ENCODE assay signal across 1 cellular context in genomic region chr7:219581-220150, GRCh38.
A peak's percentile ranks its signal among the peaks of the same experiment; 100 is the strongest.
TF ChIP-seq lines count a peak whose summit lies in the region.

No MANE protein-coding gene starts in this region.

TF ChIP-seq in HepG2, 621 proteins besides CTCF, POLR2A, EP300 and RAD21 (continued from another document):
- TF ChIP-seq, protein P1, sequence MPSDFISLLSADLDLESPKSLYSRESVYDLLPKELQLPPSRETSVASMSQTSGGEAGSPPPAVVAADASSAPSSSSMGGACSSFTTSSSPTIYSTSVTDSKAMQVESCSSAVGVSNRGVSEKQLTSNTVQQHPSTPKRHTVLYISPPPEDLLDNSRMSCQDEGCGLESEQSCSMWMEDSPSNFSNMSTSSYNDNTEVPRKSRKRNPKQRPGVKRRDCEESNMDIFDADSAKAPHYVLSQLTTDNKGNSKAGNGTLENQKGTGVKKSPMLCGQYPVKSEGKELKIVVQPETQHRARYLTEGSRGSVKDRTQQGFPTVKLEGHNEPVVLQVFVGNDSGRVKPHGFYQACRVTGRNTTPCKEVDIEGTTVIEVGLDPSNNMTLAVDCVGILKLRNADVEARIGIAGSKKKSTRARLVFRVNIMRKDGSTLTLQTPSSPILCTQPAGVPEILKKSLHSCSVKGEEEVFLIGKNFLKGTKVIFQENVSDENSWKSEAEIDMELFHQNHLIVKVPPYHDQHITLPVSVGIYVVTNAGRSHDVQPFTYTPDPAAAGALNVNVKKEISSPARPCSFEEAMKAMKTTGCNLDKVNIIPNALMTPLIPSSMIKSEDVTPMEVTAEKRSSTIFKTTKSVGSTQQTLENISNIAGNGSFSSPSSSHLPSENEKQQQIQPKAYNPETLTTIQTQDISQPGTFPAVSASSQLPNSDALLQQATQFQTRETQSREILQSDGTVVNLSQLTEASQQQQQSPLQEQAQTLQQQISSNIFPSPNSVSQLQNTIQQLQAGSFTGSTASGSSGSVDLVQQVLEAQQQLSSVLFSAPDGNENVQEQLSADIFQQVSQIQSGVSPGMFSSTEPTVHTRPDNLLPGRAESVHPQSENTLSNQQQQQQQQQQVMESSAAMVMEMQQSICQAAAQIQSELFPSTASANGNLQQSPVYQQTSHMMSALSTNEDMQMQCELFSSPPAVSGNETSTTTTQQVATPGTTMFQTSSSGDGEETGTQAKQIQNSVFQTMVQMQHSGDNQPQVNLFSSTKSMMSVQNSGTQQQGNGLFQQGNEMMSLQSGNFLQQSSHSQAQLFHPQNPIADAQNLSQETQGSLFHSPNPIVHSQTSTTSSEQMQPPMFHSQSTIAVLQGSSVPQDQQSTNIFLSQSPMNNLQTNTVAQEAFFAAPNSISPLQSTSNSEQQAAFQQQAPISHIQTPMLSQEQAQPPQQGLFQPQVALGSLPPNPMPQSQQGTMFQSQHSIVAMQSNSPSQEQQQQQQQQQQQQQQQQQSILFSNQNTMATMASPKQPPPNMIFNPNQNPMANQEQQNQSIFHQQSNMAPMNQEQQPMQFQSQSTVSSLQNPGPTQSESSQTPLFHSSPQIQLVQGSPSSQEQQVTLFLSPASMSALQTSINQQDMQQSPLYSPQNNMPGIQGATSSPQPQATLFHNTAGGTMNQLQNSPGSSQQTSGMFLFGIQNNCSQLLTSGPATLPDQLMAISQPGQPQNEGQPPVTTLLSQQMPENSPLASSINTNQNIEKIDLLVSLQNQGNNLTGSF (CRISPR knock-in tag; IDR thresholded peaks at IDR 0.05) = no peak
- TF ChIP-seq TEAD3 (CRISPR knock-in tag; optimal IDR thresholded peaks at IDR 0.05; ENCODE audit: borderline replicate concordance) (peak; percentile 42), RXRA (CRISPR knock-in tag; IDR thresholded peaks at IDR 0.05) (peak; percentile 21; the same call in 1 of the 2 replicates), IKZF5 (CRISPR knock-in tag; IDR thresholded peaks at IDR 0.05) (peak; percentile 69; the same call in 1 of the 2 replicates), ZNF34 (CRISPR knock-in tag; IDR thresholded peaks at IDR 0.05; ENCODE audit: borderline replicate concordance) (no peak), LCORL (IDR thresholded peaks at IDR 0.05) (no peak), LCORL (CRISPR knock-in tag; IDR thresholded peaks at IDR 0.05) (0 out of 2 replicates have a peak, but pooled peaks have one; percentile 63), ZNF598 (CRISPR knock-in tag; IDR thresholded peaks at IDR 0.05; ENCODE audit: borderline replicate concordance) (0 out of 2 replicates have a peak, but pooled peaks have one; percentile 1), ZKSCAN5 (CRISPR knock-in tag; IDR thresholded peaks at IDR 0.05) (no peak), SOX6 (IDR thresholded peaks at IDR 0.05) (no peak), SOX6 (CRISPR knock-in tag; IDR thresholded peaks at IDR 0.05) (peak; percentile 67), MAX (IDR thresholded peaks at IDR 0.05) (peak; percentile 36; the same call in 1 of the 2 replicates), PAWR (CRISPR knock-in tag; IDR thresholded peaks at IDR 0.05; ENCODE audit: borderline replicate concordance) (no peak), MATR3 (CRISPR knock-in tag; IDR thresholded peaks at IDR 0.05) (no peak), KDM1A (CRISPR knock-in tag; IDR thresholded peaks at IDR 0.05) (no peak), ATF1 (CRISPR knock-in tag; IDR thresholded peaks at IDR 0.05) (no peak), PAXIP1 (CRISPR knock-in tag; conservative IDR thresholded peaks at IDR 0.05) (peak; percentile 80), ZNF761 (CRISPR knock-in tag; conservative IDR thresholded peaks at IDR 0.05) (peak; percentile 75; the same call in 1 of the 2 replicates), ARNT (IDR thresholded peaks at IDR 0.05) (no peak), THAP11 (CRISPR knock-in tag; IDR thresholded peaks at IDR 0.05) (peak; percentile 60; the same call in 1 of the 2 replicates), ZNF143 (CRISPR knock-in tag; IDR thresholded peaks at IDR 0.05) (0 out of 2 replicates have a peak, but pooled peaks have one; percentile 23), CEBPG (CRISPR knock-in tag; IDR thresholded peaks at IDR 0.05) (peak; percentile 97), ZNF747 (CRISPR knock-in tag; IDR thresholded peaks at IDR 0.05; ENCODE audit: borderline replicate concordance) (0 out of 2 replicates have a peak, but pooled peaks have one; percentile 9), ZNF256 (CRISPR knock-in tag; conservative IDR thresholded peaks at IDR 0.05) (no peak), XRCC5 (optimal IDR thresholded peaks at IDR 0.05; ENCODE audit: low read length) (peak; percentile 15)
- TF ChIP-seq, protein P2, sequence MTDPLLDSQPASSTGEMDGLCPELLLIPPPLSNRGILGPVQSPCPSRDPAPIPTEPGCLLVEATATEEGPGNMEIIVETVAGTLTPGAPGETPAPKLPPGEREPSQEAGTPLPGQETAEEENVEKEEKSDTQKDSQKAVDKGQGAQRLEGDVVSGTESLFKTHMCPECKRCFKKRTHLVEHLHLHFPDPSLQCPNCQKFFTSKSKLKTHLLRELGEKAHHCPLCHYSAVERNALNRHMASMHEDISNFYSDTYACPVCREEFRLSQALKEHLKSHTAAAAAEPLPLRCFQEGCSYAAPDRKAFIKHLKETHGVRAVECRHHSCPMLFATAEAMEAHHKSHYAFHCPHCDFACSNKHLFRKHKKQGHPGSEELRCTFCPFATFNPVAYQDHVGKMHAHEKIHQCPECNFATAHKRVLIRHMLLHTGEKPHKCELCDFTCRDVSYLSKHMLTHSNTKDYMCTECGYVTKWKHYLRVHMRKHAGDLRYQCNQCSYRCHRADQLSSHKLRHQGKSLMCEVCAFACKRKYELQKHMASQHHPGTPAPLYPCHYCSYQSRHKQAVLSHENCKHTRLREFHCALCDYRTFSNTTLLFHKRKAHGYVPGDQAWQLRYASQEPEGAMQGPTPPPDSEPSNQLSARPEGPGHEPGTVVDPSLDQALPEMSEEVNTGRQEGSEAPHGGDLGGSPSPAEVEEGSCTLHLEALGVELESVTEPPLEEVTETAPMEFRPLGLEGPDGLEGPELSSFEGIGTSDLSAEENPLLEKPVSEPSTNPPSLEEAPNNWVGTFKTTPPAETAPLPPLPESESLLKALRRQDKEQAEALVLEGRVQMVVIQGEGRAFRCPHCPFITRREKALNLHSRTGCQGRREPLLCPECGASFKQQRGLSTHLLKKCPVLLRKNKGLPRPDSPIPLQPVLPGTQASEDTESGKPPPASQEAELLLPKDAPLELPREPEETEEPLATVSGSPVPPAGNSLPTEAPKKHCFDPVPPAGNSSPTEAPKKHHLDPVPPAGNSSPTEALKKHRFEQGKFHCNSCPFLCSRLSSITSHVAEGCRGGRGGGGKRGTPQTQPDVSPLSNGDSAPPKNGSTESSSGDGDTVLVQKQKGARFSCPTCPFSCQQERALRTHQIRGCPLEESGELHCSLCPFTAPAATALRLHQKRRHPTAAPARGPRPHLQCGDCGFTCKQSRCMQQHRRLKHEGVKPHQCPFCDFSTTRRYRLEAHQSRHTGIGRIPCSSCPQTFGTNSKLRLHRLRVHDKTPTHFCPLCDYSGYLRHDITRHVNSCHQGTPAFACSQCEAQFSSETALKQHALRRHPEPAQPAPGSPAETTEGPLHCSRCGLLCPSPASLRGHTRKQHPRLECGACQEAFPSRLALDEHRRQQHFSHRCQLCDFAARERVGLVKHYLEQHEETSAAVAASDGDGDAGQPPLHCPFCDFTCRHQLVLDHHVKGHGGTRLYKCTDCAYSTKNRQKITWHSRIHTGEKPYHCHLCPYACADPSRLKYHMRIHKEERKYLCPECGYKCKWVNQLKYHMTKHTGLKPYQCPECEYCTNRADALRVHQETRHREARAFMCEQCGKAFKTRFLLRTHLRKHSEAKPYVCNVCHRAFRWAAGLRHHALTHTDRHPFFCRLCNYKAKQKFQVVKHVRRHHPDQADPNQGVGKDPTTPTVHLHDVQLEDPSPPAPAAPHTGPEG (CRISPR knock-in tag; IDR thresholded peaks at IDR 0.05) = no peak
- TF ChIP-seq, protein P3, sequence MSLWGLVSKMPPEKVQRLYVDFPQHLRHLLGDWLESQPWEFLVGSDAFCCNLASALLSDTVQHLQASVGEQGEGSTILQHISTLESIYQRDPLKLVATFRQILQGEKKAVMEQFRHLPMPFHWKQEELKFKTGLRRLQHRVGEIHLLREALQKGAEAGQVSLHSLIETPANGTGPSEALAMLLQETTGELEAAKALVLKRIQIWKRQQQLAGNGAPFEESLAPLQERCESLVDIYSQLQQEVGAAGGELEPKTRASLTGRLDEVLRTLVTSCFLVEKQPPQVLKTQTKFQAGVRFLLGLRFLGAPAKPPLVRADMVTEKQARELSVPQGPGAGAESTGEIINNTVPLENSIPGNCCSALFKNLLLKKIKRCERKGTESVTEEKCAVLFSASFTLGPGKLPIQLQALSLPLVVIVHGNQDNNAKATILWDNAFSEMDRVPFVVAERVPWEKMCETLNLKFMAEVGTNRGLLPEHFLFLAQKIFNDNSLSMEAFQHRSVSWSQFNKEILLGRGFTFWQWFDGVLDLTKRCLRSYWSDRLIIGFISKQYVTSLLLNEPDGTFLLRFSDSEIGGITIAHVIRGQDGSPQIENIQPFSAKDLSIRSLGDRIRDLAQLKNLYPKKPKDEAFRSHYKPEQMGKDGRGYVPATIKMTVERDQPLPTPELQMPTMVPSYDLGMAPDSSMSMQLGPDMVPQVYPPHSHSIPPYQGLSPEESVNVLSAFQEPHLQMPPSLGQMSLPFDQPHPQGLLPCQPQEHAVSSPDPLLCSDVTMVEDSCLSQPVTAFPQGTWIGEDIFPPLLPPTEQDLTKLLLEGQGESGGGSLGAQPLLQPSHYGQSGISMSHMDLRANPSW (CRISPR knock-in tag; IDR thresholded peaks at IDR 0.05; ENCODE audit: borderline replicate concordance) = no peak; the same call in 1 of the 2 replicates
